Comparison of ENCODE assay signal across 8 cellular contexts in genomic region chr19:18469245-18470107, GRCh38.
A peak's percentile ranks its signal among the peaks of the same experiment; 100 is the strongest.
DNase-seq lines count a peak whose midpoint lies in the region; ATAC-seq and TF ChIP-seq lines count a peak whose summit lies in the region.

No MANE protein-coding gene starts in this region.

- H3K27me3 ChIP-seq in HL-60 (ENCODE audit: insufficient read depth, poor library complexity, severe bottlenecking), result no peaks in the 10 kb centered on the region

- H3K27ac Mint-ChIP-seq in T-helper 1 cell treated with Interleukin-12 subunit alpha and Interleukin-12 subunit beta and Interleukin-4 antibody, amounts not matched to agents 30 μg/mL and 1 μg/mL, for 36 hours, result peak overlapping the region; percentile 41

- DNase-seq in CD1c-positive myeloid dendritic cell (ENCODE audit: extremely low spot score) (peak; percentile 70), HL-60 (ENCODE audit: low read depth in 1 of 2, low spot score in 1 of 2) (peak; percentile 45 to 60), astrocyte of the spinal cord (ENCODE audit: low read depth, low spot score) (peak; percentile 63), iPS DF 4.7 (ENCODE audit: extremely low read depth, low spot score) (peak; percentile 41), NCI-H345 treated with DMSO at 0.1 percent for 48 hours (lab: John Stamatoyannopoulos, UW; ENCODE audit: unreplicated experiment) (no peak)
- peak in 2 of 3 donors; percentile 53 to 54 for DNase-seq in stimulated activated CD4-positive, alpha-beta T cell treated with anti-CD3 and anti-CD28 coated beads, Interleukin-12 subunit alpha, Interleukin-12 subunit beta, amount 100 ng/mL, for 48 hours (ENCODE audit: low read depth in 2 of 3, low spot score in 1 of 3)

- no peaks in the 10 kb centered on the region for H3K27me3 Mint-ChIP-seq in T-helper 1 cell treated with Interleukin-12 subunit alpha and Interleukin-12 subunit beta and Interleukin-4 antibody, amounts not matched to agents 30 μg/mL and 1 μg/mL, for 36 hours (ENCODE audit: low read depth)

- H3K4me1 Mint-ChIP-seq in T-helper 1 cell treated with Interleukin-12 subunit alpha and Interleukin-12 subunit beta and Interleukin-4 antibody, amounts not matched to agents 30 μg/mL and 1 μg/mL, for 36 hours (ENCODE audit: low read depth), result peaks cover 14% of the 10 kb centered on the region

- H3K4me3 ChIP-seq in HL-60 (replicated peaks; ENCODE audit: insufficient read depth, low read length) (no peak overlapping the region), astrocyte of the spinal cord (ENCODE audit: low read depth, low read length) (no peak overlapping the region)

- H3K4me3 Mint-ChIP-seq in T-helper 1 cell treated with Interleukin-12 subunit alpha and Interleukin-12 subunit beta and Interleukin-4 antibody, amounts not matched to agents 30 μg/mL and 1 μg/mL, for 36 hours, result no peak overlapping the region

- H3K36me3 Mint-ChIP-seq in T-helper 1 cell treated with Interleukin-12 subunit alpha and Interleukin-12 subunit beta and Interleukin-4 antibody, amounts not matched to agents 30 μg/mL and 1 μg/mL, for 36 hours (ENCODE audit: low read depth), result peaks cover 8% of the 10 kb centered on the region

- in situ Hi-C loops in astrocyte of the spinal cord (cut with HindIII; ENCODE audit: low sequenced_read_pairs), result no loop called here

- no peak overlapping the region for H3K27ac ChIP-seq in HL-60 (replicated peaks)

- peak; percentile 83 for TF ChIP-seq CTCF in HL-60 (IDR thresholded peaks at IDR 0.05; ENCODE audit: insufficient read depth, low read length)
- peak; percentile 90 for TF ChIP-seq CTCF in astrocyte of the spinal cord (IDR thresholded peaks at IDR 0.05; ENCODE audit: low read depth, low read length)

- H3K9me3 Mint-ChIP-seq in T-helper 1 cell treated with Interleukin-12 subunit alpha and Interleukin-12 subunit beta and Interleukin-4 antibody, amounts not matched to agents 30 μg/mL and 1 μg/mL, for 36 hours, result no peaks in the 10 kb centered on the region

- ATAC-seq in HG02763 (IDR thresholded peaks at IDR 0.05; ENCODE audit: unreplicated experiment), result no peak
